15 cellular contexts compared by ENCODE assay signal in genomic region chr11:35935390-35935789, GRCh38.
"Had no signal": no experiment of that assay in that cellular context is flagged by ENCODE, and none has a peak within 500 bp of the region (broad histone marks: within the 10 kb centered on the region; RNA-seq: fewer than 3 reads in every experiment).

No MANE protein-coding gene starts in this region.

- ATAC-seq: foreskin keratinocyte, left colon, lower lobe of right lung, mucosa of descending colon had no signal

- H3K4me3 ChIP-seq: coronary artery, dorsolateral prefrontal cortex, esophagus muscularis mucosa, heart right ventricle, left ventricle myocardium inferior, lower lobe of right lung, mucosa of descending colon had no signal

- H3K36me3 ChIP-seq: esophagus muscularis mucosa, heart right ventricle, left ventricle myocardium inferior, lower lobe of right lung had no signal

- H3K27me3 ChIP-seq: dorsolateral prefrontal cortex, foreskin keratinocyte had no signal

- H3K9me3 ChIP-seq: esophagus muscularis mucosa, mucosa of descending colon had no signal

- DNase-seq: dermis blood vessel endothelial cell; dorsolateral prefrontal cortex; effector CD4-positive, alpha-beta T cell; effector memory CD4-positive, alpha-beta T cell; foreskin keratinocyte; glutamatergic neuron; heart right ventricle; hippocampal formation; left colon; left ventricle myocardium inferior; lower lobe of right lung; mesenchymal stem cell; mucosa of descending colon had no signal

- H3K4me1 ChIP-seq: esophagus muscularis mucosa, lower lobe of right lung had no signal

- H3K27ac ChIP-seq: coronary artery, dorsolateral prefrontal cortex, esophagus muscularis mucosa, foreskin keratinocyte, heart right ventricle, left ventricle myocardium inferior, lower lobe of right lung had no signal
